Comparison of ENCODE assay signal across 8 cellular contexts in genomic region chr17:32079747-32080146, GRCh38.
A peak's percentile ranks its signal among the peaks of the same experiment; 100 is the strongest.
DNase-seq lines count a peak whose midpoint lies in the region; ATAC-seq, FAIRE-seq and TF ChIP-seq lines count a peak whose summit lies in the region.
"Not testable (repeated sequence)": the region's sequence is repeated elsewhere in the genome, so short reads cannot be mapped to it uniquely, and the experiment has no call there.

No MANE protein-coding gene starts in this region.

- not testable (repeated sequence) for H3K9ac ChIP-seq in astrocyte (ENCODE audit: low read length)

- FAIRE-seq in astrocyte (lab: Jason Lieb, UNC): not testable (repeated sequence)

- DNase-seq in AG04450 (ENCODE audit: low read depth, low spot score) (peak; percentile 21), NCI-H2227 treated with DMSO at 0.1 percent for 48 hours (lab: John Stamatoyannopoulos, UW) (peak; percentile 24), astrocyte (ENCODE audit: low read depth) (peak; percentile 58), hepatic stellate cell (ENCODE audit: low spot score) (peak; percentile 39)
- peak; percentile 65 for DNase-seq in stimulated activated CD4-positive, alpha-beta T cell treated with anti-CD3 and anti-CD28 coated beads, Interleukin-1b, Interleukin-23, amount 100 ng/mL, for 48 hours

- not testable (repeated sequence) for H4K20me1 ChIP-seq in astrocyte (ENCODE audit: insufficient read depth, low read length)

- not testable (repeated sequence) for H3K27ac Mint-ChIP-seq in astrocyte (ENCODE audit: unreplicated experiment)

- CTCF ChIA-PET in AG04450 (lab: Charles Lee): not testable (repeated sequence)

- H3K4me2 ChIP-seq in astrocyte (ENCODE audit: low read length): peak overlapping the region; percentile 55

- H3K9me3 ChIP-seq in AG04450 (ENCODE audit: control insufficient read depth, insufficient read depth, low read length); astrocyte (ENCODE audit: insufficient read depth, low read depth, low read length): not testable (repeated sequence)

- H3K36me3 Mint-ChIP-seq in astrocyte (ENCODE audit: low read depth, unreplicated experiment): not testable (repeated sequence)

- H3K4me1 Mint-ChIP-seq in astrocyte (ENCODE audit: low read depth, unreplicated experiment): not testable (repeated sequence)

- H3K27me3 Mint-ChIP-seq in astrocyte (ENCODE audit: low read depth, unreplicated experiment): not testable (repeated sequence)

- ATAC-seq in GM18520 (IDR thresholded peaks at IDR 0.05; ENCODE audit: unreplicated experiment) (peak; percentile 45), HG02973 (IDR thresholded peaks at IDR 0.05; ENCODE audit: unreplicated experiment) (peak; percentile 70)
- ATAC-seq in activated CD4-positive, CD25-positive, alpha-beta regulatory T cell treated with anti-CD3 and anti-CD28 coated beads, Interleukin-2, amount 50 U/mL, for 24 hours: peak; percentile 91 to 96

- not testable (repeated sequence) for H3K4me3 Mint-ChIP-seq in astrocyte (ENCODE audit: unreplicated experiment)

- peak overlapping the region; percentile 73 for H2AFZ ChIP-seq in astrocyte (ENCODE audit: low read depth, low read length)

- POLR2A ChIA-PET in AG04450 (lab: Yijun Ruan, JAX): not testable (repeated sequence)

- 0 out of 2 replicates have a peak overlapping the region, but pooled peaks have one; percentile 22 for H3K4me3 ChIP-seq in AG04450 (ENCODE audit: low read depth, low read length)
- H3K4me3 ChIP-seq in astrocyte (ENCODE audit: insufficient read depth, low read depth, low read length): not testable (repeated sequence)

- not testable (repeated sequence) for H3K27me3 ChIP-seq in AG04450 (ENCODE audit: control insufficient read depth, insufficient read depth, low read length); astrocyte (ENCODE audit: insufficient read depth, low read length)

- not testable (repeated sequence) for H3K4me1 ChIP-seq in astrocyte (ENCODE audit: insufficient read depth, low read length)

- H3K27ac ChIP-seq in AG04450 (ENCODE audit: low read depth, low read length); astrocyte (ENCODE audit: low read depth, low read length): not testable (repeated sequence)

- not testable (repeated sequence) for H3K9me3 Mint-ChIP-seq in astrocyte (ENCODE audit: unreplicated experiment)

- H3K36me3 ChIP-seq in astrocyte (ENCODE audit: insufficient read depth, low read length): not testable (repeated sequence)

- H3K79me2 ChIP-seq in astrocyte (ENCODE audit: insufficient read depth, low read length): not testable (repeated sequence)

- TF ChIP-seq CTCF in AG04450 (IDR thresholded peaks at IDR 0.05; ENCODE audit: low read depth, low read length); astrocyte (IDR thresholded peaks at IDR 0.05; ENCODE audit: insufficient read depth, low read depth, low read length): not testable (repeated sequence)
